In the genomic region with DNA sequence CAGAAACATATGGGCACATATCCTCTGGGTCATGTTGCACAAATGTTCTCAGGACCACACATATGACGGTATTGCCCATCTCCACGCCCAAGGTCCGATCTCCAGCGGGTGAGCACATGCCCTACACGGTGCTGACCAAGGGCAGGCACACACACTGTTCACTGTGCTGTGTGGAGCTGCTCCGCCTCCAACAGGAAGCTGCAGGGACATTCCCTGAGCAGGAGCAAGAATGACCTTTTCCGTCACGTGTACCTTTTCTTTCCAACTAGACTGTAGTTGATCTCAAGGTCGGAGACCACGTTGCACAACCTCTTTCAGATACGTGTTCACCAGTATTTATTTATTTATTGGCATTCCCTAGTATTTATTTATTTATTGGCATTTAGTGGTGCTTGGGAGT, we compare ENCODE assay signal across 9 cellular contexts. TPM values are rescaled to one million over a fixed set of nuclear protein-coding genes. Genes with fewer than 3 reads are reported as not detected.
DNase-seq lines count a peak whose midpoint lies in the region; ATAC-seq and TF ChIP-seq lines count a peak whose summit lies in the region.
"Had no signal": no experiment of that assay in that cellular context is flagged by ENCODE, and none has a peak within 500 bp of the region (broad histone marks: within the 10 kb centered on the region; RNA-seq: fewer than 3 reads in every experiment).

No MANE protein-coding gene starts in this region.

- no peaks in the 10 kb centered on the region for H3K27me3 Mint-ChIP-seq in activated CD4-positive, alpha-beta T cell treated with anti-CD3 and anti-CD28 coated beads for 36 hours

- ATAC-seq in activated CD4-positive, alpha-beta T cell treated with anti-CD3 and anti-CD28 coated beads for 36 hours: no peak
- ATAC-seq in lung (ENCODE audit: insufficient read depth, low FRiP score) (peak; percentile 53), HG02852 (IDR thresholded peaks at IDR 0.05; ENCODE audit: unreplicated experiment) (no peak)

- TF ChIP-seq EP300 in esophagus muscularis mucosa (IDR thresholded peaks at IDR 0.05): no peak

- H3K4me1 Mint-ChIP-seq in activated CD4-positive, alpha-beta T cell treated with anti-CD3 and anti-CD28 coated beads for 36 hours: peaks cover 59% of the 10 kb centered on the region

- TF ChIP-seq CTCF in esophagus muscularis mucosa (IDR thresholded peaks at IDR 0.05) (no peak), lung (IDR thresholded peaks at IDR 0.05; ENCODE audit: control extremely low read depth, extremely low read depth) (no peak), thyroid gland (IDR thresholded peaks at IDR 0.05) (no peak)

- POLR2A ChIA-PET in activated CD4-positive, alpha-beta T cell treated with anti-CD3 and anti-CD28 coated beads for 36 hours (lab: Charles Lee): interaction anchor here (1.8 kb wide), 1 partner anchor 13 kb away, joined by 4 read pairs; no protein-coding TSS in a partner anchor

- H3K4me3 ChIP-seq in esophagus muscularis mucosa (no peak overlapping the region), lung (no peak overlapping the region), thyroid gland (replicated peaks in 1 of 3) (no peak overlapping the region)

- no peaks in the 10 kb centered on the region for H3K36me3 ChIP-seq in esophagus muscularis mucosa
- H3K36me3 ChIP-seq in lung (ENCODE audit: control insufficient read depth in 2 of 2, insufficient read depth in 2 of 2, low read length in 2 of 2): no peaks in the 10 kb centered on the region
- H3K36me3 ChIP-seq in thyroid gland: no peaks in the 10 kb centered on the region

- H3K27me3 ChIP-seq in esophagus muscularis mucosa (no peaks in the 10 kb centered on the region), lung (ENCODE audit: control insufficient read depth, insufficient read depth) (no peaks in the 10 kb centered on the region), thyroid gland (no peaks in the 10 kb centered on the region)

- H3K9me3 Mint-ChIP-seq in activated CD4-positive, alpha-beta T cell treated with anti-CD3 and anti-CD28 coated beads for 36 hours (ENCODE audit: low read depth): peaks cover 10% of the 10 kb centered on the region

- intact Hi-C loops in activated CD4-positive, alpha-beta T cell treated with anti-CD3 and anti-CD28 coated beads for 36 hours (cut with DNase I, micrococcal nuclease): loop anchor here (1.0 to 5.0 kb wide), 3 partner anchors 55 to 73 kb away; no protein-coding TSS in a partner anchor
- intact Hi-C loops in esophagus muscularis mucosa (cut with DNase I) (no loop called here), thyroid gland (cut with DNase I) (no loop called here)

- H3K4me3 Mint-ChIP-seq in activated CD4-positive, alpha-beta T cell treated with anti-CD3 and anti-CD28 coated beads for 36 hours: no peak overlapping the region

- 80% methylated on average over 11 of the region's 11 CpGs for WGBS in esophagus muscularis mucosa
- 34 to 61% methylated on average over 11 of the region's 11 CpGs for WGBS in lung, 2 donors
- 77 to 80% methylated on average over 11 of the region's 11 CpGs for WGBS in thyroid gland, 2 donors

- H3K27ac ChIP-seq in esophagus muscularis mucosa (replicated peaks in 1 of 4) (peak overlapping the region in 3 of 4 donors; percentile 9 to 50 (median 34)), lung (ENCODE audit: low read depth in 1 of 2, low read length in 1 of 2) (peak overlapping the region in 1 of 2 donors; percentile 50), thyroid gland (no peak overlapping the region)
- H3K27ac ChIP-seq: 22Rv1 had no signal

- peaks cover 32% of the 10 kb centered on the region for H3K36me3 Mint-ChIP-seq in activated CD4-positive, alpha-beta T cell treated with anti-CD3 and anti-CD28 coated beads for 36 hours (ENCODE audit: low read depth)

- no peak for TF ChIP-seq POLR2A in esophagus muscularis mucosa (IDR thresholded peaks at IDR 0.05; ENCODE audit: low read depth)
- TF ChIP-seq POLR2A in thyroid gland (IDR thresholded peaks at IDR 0.05): no peak

- H3K9me3 ChIP-seq in esophagus muscularis mucosa: no peaks in the 10 kb centered on the region
- no peaks in the 10 kb centered on the region for H3K9me3 ChIP-seq in lung (ENCODE audit: control insufficient read depth in 2 of 2, insufficient read depth in 1 of 2, low read length in 1 of 2)
- H3K9me3 ChIP-seq in thyroid gland: no peaks in the 10 kb centered on the region

- no peak for DNase-seq in activated CD4-positive, alpha-beta T cell treated with anti-CD3 and anti-CD28 coated beads for 36 hours
- no peak for DNase-seq in activated CD4-positive, alpha-beta T cell treated with anti-CD3 and anti-CD28 coated beads for 1 hour
- DNase-seq in esophagus muscularis mucosa (ENCODE audit: extremely low spot score) (no peak), lung (ENCODE audit: low spot score) (no peak), thyroid gland (peak; percentile 14 to 18), DMS53 treated with DMSO at 0.1 percent for 48 hours (lab: John Stamatoyannopoulos, UW; ENCODE audit: unreplicated experiment) (no peak)
- no peak for DNase-seq in stimulated activated CD4-positive, alpha-beta T cell treated with anti-CD3 and anti-CD28 coated beads, Interleukin-4, amount 100 ng/mL, for 1 hour

- H3K27ac Mint-ChIP-seq in activated CD4-positive, alpha-beta T cell treated with anti-CD3 and anti-CD28 coated beads for 36 hours: peak overlapping the region; percentile 72

- CTCF ChIA-PET in activated CD4-positive, alpha-beta T cell treated with anti-CD3 and anti-CD28 coated beads for 36 hours (lab: Charles Lee): interaction anchor here (0.9 to 1.4 kb wide), 2 partner anchors 13 to 26 kb away, joined by 3 to 5 read pairs; no protein-coding TSS in a partner anchor

- H3K4me1 ChIP-seq in esophagus muscularis mucosa (peaks cover 0 to 7% (median 0%) of the 10 kb centered on the region in 4 donors), lung (ENCODE audit: control insufficient read depth in 2 of 2, insufficient read depth in 2 of 2, low read length in 2 of 2) (peaks cover 2 to 7% of the 10 kb centered on the region in 2 donors), thyroid gland (no peaks in the 10 kb centered on the region)

RNA-seq across cellular contexts. Expression of a gene that starts 41.7 kb away (rescaled TPM):
- total RNA-seq in activated CD4-positive, alpha-beta T cell treated with anti-CD3 and anti-CD28 coated beads for 36 hours: 10 to 100 TPM; 20.2 to 22.8 TPM
- total RNA-seq in esophagus muscularis mucosa: 10 to 100 TPM in 1 of 4 donors, 1 to 10 TPM in 3; 2.1 to 11.3 (median 5.2) TPM
- 10 to 100 TPM; 28.1 to 43.1 TPM for total RNA-seq in lung
- polyA plus RNA-seq in lung: 10 to 100 TPM; 13.5 to 25.4 TPM
- total RNA-seq in thyroid gland: 10 to 100 TPM in 1 of 4 donors, 1 to 10 TPM in 3; 5.2 to 10.6 (median 7.1) TPM

RNA-seq across cellular contexts. Expression of a gene that starts 48.9 kb away (rescaled TPM):
- 10 to 100 TPM; 10.3 to 17.2 TPM for total RNA-seq in activated CD4-positive, alpha-beta T cell treated with anti-CD3 and anti-CD28 coated beads for 36 hours
- under 1 TPM in 3 of 4 donors, not detected in 1; under 0.01 to 0.40 (median 0.32) TPM for total RNA-seq in esophagus muscularis mucosa
- total RNA-seq in lung: 100 to 1,000 TPM; 220 to 243 TPM
- 100 to 1,000 TPM; 162 to 257 TPM for polyA plus RNA-seq in lung
- total RNA-seq in thyroid gland: 1 to 10 TPM in 2 of 4 donors, under 1 TPM in 2; 0.67 to 1.5 (median 1.0) TPM

Comparison
In these comparisons a context has a peak if more than half of its experiments do, and no peak if none do; other contexts are left out.
1. DNase-seq: peak in thyroid gland (2 of 2); none in activated CD4-positive, alpha-beta T cell treated with anti-CD3 and anti-CD28 coated beads for 36 hours (single experiment), activated CD4-positive, alpha-beta T cell treated with anti-CD3 and anti-CD28 coated beads for 1 hour (single experiment), esophagus muscularis mucosa (single experiment), lung (single experiment), stimulated activated CD4-positive, alpha-beta T cell treated with anti-CD3 and anti-CD28 coated beads, Interleukin-4, amount 100 ng/mL, for 1 hour (single experiment) and DMS53 treated with DMSO at 0.1 percent for 48 hours (single experiment).
2. H3K27ac ChIP-seq: peak in esophagus muscularis mucosa (3 of 4); none in thyroid gland (0 of 3).
3. RNA of a gene that starts 48.9 kb away (total RNA-seq): 220 to 243 TPM in lung; 10.3 to 17.2 TPM in activated CD4-positive, alpha-beta T cell treated with anti-CD3 and anti-CD28 coated beads for 36 hours, 0.67 to 1.5 TPM in thyroid gland and under 0.01 to 0.40 TPM in esophagus muscularis mucosa; every median in the first group is over 10 times any median in the second.
4. intact Hi-C loops: an anchor here in activated CD4-positive, alpha-beta T cell treated with anti-CD3 and anti-CD28 coated beads for 36 hours (1.0 to 5.0 kb wide); none called in esophagus muscularis mucosa and thyroid gland.